6 cellular contexts compared by ENCODE assay signal in genomic region chr16:31118223-31119155, GRCh38. TPM values are rescaled to one million over a fixed set of nuclear protein-coding genes. Genes with fewer than 3 reads are reported as not detected.
DNase-seq lines count a peak whose midpoint lies in the region; ATAC-seq and TF ChIP-seq lines count a peak whose summit lies in the region.

No MANE protein-coding gene starts in this region.

- peak overlapping the region; percentile 93 for H3K9ac ChIP-seq in MM.1S (ENCODE audit: low read length)

- H3K4me3 ChIP-seq in MM.1S (ENCODE audit: low read length) = peak overlapping the region; percentile 99
- H3K4me3 ChIP-seq in ectodermal cell (ENCODE audit: insufficient read depth, low read depth, low read length) = peak overlapping the region; percentile 75
- H3K4me3 ChIP-seq in retinal pigment epithelial cell (ENCODE audit: low read length) = peak overlapping the region; percentile 87

- ATAC-seq in HG03354 (IDR thresholded peaks at IDR 0.05; ENCODE audit: poor library complexity, severe bottlenecking, unreplicated experiment) (no peak), GM21529 (IDR thresholded peaks at IDR 0.05; ENCODE audit: unreplicated experiment) (no peak)

- DNase-seq in MM.1S (no peak), retinal pigment epithelial cell (ENCODE audit: low read depth) (no peak), GM20000 (ENCODE audit: low spot score) (no peak)

- peaks cover 6% of the 10 kb centered on the region for H3K36me3 ChIP-seq in MM.1S (replicated peaks; ENCODE audit: insufficient read depth, low read length)
- peaks cover 26% of the 10 kb centered on the region for H3K36me3 ChIP-seq in ectodermal cell (ENCODE audit: control insufficient read depth, insufficient read depth, low read length)

- 69 to 71% methylated on average over 9 of the region's 9 CpGs for WGBS in ectodermal cell, 2 experiments

- H3K27me3 ChIP-seq in MM.1S (replicated peaks; ENCODE audit: insufficient read depth, low read length) (no peaks in the 10 kb centered on the region), ectodermal cell (ENCODE audit: control insufficient read depth, insufficient read depth, low read length, poor library complexity, severe bottlenecking) (no peaks in the 10 kb centered on the region)

- H3K79me2 ChIP-seq in MM.1S (ENCODE audit: low read length) = peaks cover 28% of the 10 kb centered on the region

- H3K4me2 ChIP-seq in MM.1S (ENCODE audit: low read depth, low read length) = peak overlapping the region; percentile 100

- H3F3A ChIP-seq in MM.1S (ENCODE audit: insufficient read depth, low read length) = no peaks in the 10 kb centered on the region

- peak overlapping the region; percentile 49; the same call in 1 of the 2 replicates for H3K27ac ChIP-seq in MM.1S (ENCODE audit: low read length)
- no peak overlapping the region for H3K27ac ChIP-seq in ectodermal cell (ENCODE audit: insufficient read depth, low read depth, low read length, poor library complexity, severe bottlenecking)

- H3K4me1 ChIP-seq in MM.1S (ENCODE audit: low read length) (peaks cover 6% of the 10 kb centered on the region), ectodermal cell (ENCODE audit: control insufficient read depth, insufficient read depth, low read length) (no peaks in the 10 kb centered on the region)

- H3K9me3 ChIP-seq in MM.1S (replicated peaks; ENCODE audit: insufficient read depth, low read length) (no peaks in the 10 kb centered on the region), ectodermal cell (ENCODE audit: control insufficient read depth, low read length) (no peaks in the 10 kb centered on the region)

- no peak for TF ChIP-seq CTCF in MM.1S (IDR thresholded peaks at IDR 0.05; ENCODE audit: low read length)
- TF ChIP-seq CTCF in retinal pigment epithelial cell (conservative IDR thresholded peaks at IDR 0.05; ENCODE audit: low read depth, low read length) = no peak
- no peak for TF ChIP-seq CTCF in GM20000 (IDR thresholded peaks at IDR 0.05; ENCODE audit: extremely low read depth, missing control alignments)

- no peaks in the 10 kb centered on the region for H4K20me1 ChIP-seq in MM.1S (ENCODE audit: insufficient read depth, low read length)

- H3K9me2 ChIP-seq in MM.1S (replicated peaks; ENCODE audit: insufficient read depth, low read length) = no peaks in the 10 kb centered on the region

- peak overlapping the region; percentile 83 for H2AFZ ChIP-seq in MM.1S (ENCODE audit: low read length)

RNA-seq across cellular contexts. Expression of gene KAT8, which starts 1.0 kb away (rescaled TPM):
- 76.6 TPM for polyA plus RNA-seq in ectodermal cell (2013, experiment 1 of 4)
- 70.0 TPM for polyA plus RNA-seq in ectodermal cell (2013, experiment 2 of 4)
- 70.2 TPM for polyA plus RNA-seq in ectodermal cell (2013, experiment 3 of 4)
- 72.7 TPM for polyA plus RNA-seq in ectodermal cell (2013, experiment 4 of 4)

RNA-seq across cellular contexts. Expression of gene BCKDK, which starts 10.3 kb away (rescaled TPM):
- polyA plus RNA-seq in ectodermal cell (2013, experiment 1 of 4) = 48.5 TPM
- polyA plus RNA-seq in ectodermal cell (2013, experiment 2 of 4) = 48.8 TPM
- polyA plus RNA-seq in ectodermal cell (2013, experiment 3 of 4) = 41.1 TPM
- polyA plus RNA-seq in ectodermal cell (2013, experiment 4 of 4) = 43.2 TPM

RNA-seq across cellular contexts. Expression of gene PRSS8, which starts 17.0 kb away (rescaled TPM):
- polyA plus RNA-seq in ectodermal cell (2013, experiment 1 of 4) = 7.7 TPM
- polyA plus RNA-seq in ectodermal cell (2013, experiment 2 of 4) = 8.5 TPM
- 6.0 TPM for polyA plus RNA-seq in ectodermal cell (2013, experiment 3 of 4)
- 6.3 TPM for polyA plus RNA-seq in ectodermal cell (2013, experiment 4 of 4)

RNA-seq across cellular contexts. Expression of gene VKORC1, which starts 23.9 kb away (rescaled TPM):
- polyA plus RNA-seq in ectodermal cell (2013, experiment 1 of 4) = 110 TPM
- polyA plus RNA-seq in ectodermal cell (2013, experiment 2 of 4) = 106 TPM
- 87.8 TPM for polyA plus RNA-seq in ectodermal cell (2013, experiment 3 of 4)
- 96.5 TPM for polyA plus RNA-seq in ectodermal cell (2013, experiment 4 of 4)

RNA-seq across cellular contexts. Expression of gene PRSS53, which starts 29.7 kb away (rescaled TPM):
- polyA plus RNA-seq in ectodermal cell (2013, experiment 1 of 4) = 4.7 TPM
- polyA plus RNA-seq in ectodermal cell (2013, experiment 2 of 4) = 5.0 TPM
- polyA plus RNA-seq in ectodermal cell (2013, experiment 3 of 4) = 2.6 TPM
- 3.8 TPM for polyA plus RNA-seq in ectodermal cell (2013, experiment 4 of 4)
